28 cellular contexts compared by ENCODE assay signal in the genomic region with DNA sequence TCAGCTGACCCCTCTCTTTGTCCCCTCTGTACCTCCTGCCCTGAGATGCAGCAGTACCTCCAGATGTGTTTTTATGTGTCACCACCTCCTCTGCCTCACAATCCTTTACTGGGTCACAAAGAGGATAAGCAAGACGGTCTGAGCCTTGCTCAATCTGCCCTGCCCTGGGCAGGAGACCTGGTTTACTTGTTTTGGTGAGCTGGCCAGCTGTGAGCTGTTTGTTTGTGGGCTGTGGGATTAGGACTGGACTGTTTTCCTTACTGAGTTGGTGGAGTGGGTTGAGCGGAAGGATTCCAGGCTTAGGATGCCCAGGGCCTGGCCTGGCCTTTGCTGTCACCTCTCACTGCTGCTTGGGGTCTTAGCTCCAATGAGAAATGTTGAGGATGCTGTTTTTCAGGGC.
DNase-seq lines count a peak whose midpoint lies in the region; ATAC-seq, FAIRE-seq and TF ChIP-seq lines count a peak whose summit lies in the region.
"Had no signal": no experiment of that assay in that cellular context is flagged by ENCODE, and none has a peak within 500 bp of the region (broad histone marks: within the 10 kb centered on the region; RNA-seq: fewer than 3 reads in every experiment).

No MANE protein-coding gene starts in this region.

- peak; percentile 26 for DNase-seq in adipocyte (ENCODE audit: low read depth)
- no peak for DNase-seq in HepG2 (ENCODE audit: low spot score)
- DNase-seq in neural progenitor cell (ENCODE audit: low spot score): peak; percentile 13
- no peak for DNase-seq in hepatocyte (ENCODE audit: low spot score)
- DNase-seq in medulla oblongata (ENCODE audit: extremely low spot score): no peak
- DNase-seq in stimulated activated CD4-positive, alpha-beta T cell treated with anti-CD3 and anti-CD28 coated beads, Interleukin-4, amount 100 ng/mL, for 4 hours: no peak
- DNase-seq in GM03348 (ENCODE audit: low spot score): no peak
- DNase-seq: Caco-2; CD8-positive, alpha-beta T cell; DMS79 treated with DMSO at 0.1 percent for 48 hours; GF-D8; HCEC 1CT; NCI-H1048; NCI-H1417 treated with DMSO at 0.1 percent for 48 hours; NCI-H1694 treated with DMSO at 0.1 percent for 48 hours; NCI-H2081; NCI-H2171; NCI-H226; NCI-H510A; NCI-H69; SHP77 treated with DMSO at 0.1 percent for 48 hours had no signal

- H3K9me3 Mint-ChIP-seq in neural progenitor cell: peaks cover 8% of the 10 kb centered on the region
- H3K9me3 Mint-ChIP-seq: CD8-positive, alpha-beta T cell; IgD-negative memory B cell had no signal

- no peak overlapping the region for H3K9ac ChIP-seq in adipocyte (ENCODE audit: low read length)
- H3K9ac ChIP-seq in HepG2 (ENCODE audit: insufficient read depth, low read depth, low read length): no peak overlapping the region
- H3K9ac ChIP-seq in neural progenitor cell: no peak overlapping the region
- H3K9ac ChIP-seq: KMS-11 had no signal

- H3K4me1 ChIP-seq in adipocyte (ENCODE audit: control insufficient read depth, insufficient read depth, low read length) (peaks cover 8% of the 10 kb centered on the region), HepG2 (ENCODE audit: insufficient read depth, low read length) (peaks cover 13% of the 10 kb centered on the region), neural progenitor cell (peaks cover 8% of the 10 kb centered on the region), hepatocyte (ENCODE audit: insufficient read depth) (peaks cover 10% of the 10 kb centered on the region)

- H3K4me3 ChIP-seq in adipocyte (ENCODE audit: low read length): no peak overlapping the region
- H3K4me3 ChIP-seq in HepG2 (replicated peaks in 1 of 3; ENCODE audit: insufficient read depth in 1 of 3, low read depth in 2 of 3, low read length in 3 of 3): 0 out of 6 replicates have a peak overlapping the region, but pooled peaks of 1 of the 3 experiments have one; percentile 24
- no peak overlapping the region for H3K4me3 ChIP-seq in neural progenitor cell
- no peak overlapping the region for H3K4me3 ChIP-seq in hepatocyte

- H3K4me3 Mint-ChIP-seq in neural progenitor cell: no peak overlapping the region
- H3K4me3 Mint-ChIP-seq: B cell; CD8-positive, alpha-beta T cell; IgD-negative memory B cell had no signal

- in situ Hi-C loops in HepG2 (cut with HindIII; ENCODE audit: extremely low pct_ligation_motif_present, low pct_unique_long_range_greater_than_20kb): no loop called here

- H3K27me3 Mint-ChIP-seq in neural progenitor cell (ENCODE audit: insufficient read depth, low read depth): peaks cover 11% of the 10 kb centered on the region
- H3K27me3 Mint-ChIP-seq: IgD-negative memory B cell had no signal

- TF ChIP-seq POLR2A in HepG2 (IDR thresholded peaks at IDR 0.05; ENCODE audit: insufficient read depth in 1 of 2, low read depth in 2 of 2, low read length in 2 of 2): no peak

- no peak for TF ChIP-seq EP300 in HepG2 (IDR thresholded peaks at IDR 0.05; ENCODE audit: low read depth in 2 of 2, low read length in 2 of 2)
- TF ChIP-seq EP300 in HepG2 (CRISPR knock-in tag; IDR thresholded peaks at IDR 0.05; ENCODE audit: borderline replicate concordance): no peak

- intact Hi-C loops in HepG2 (cut with micrococcal nuclease; ENCODE audit: unreplicated experiment): no loop called here

- H3K4me2 ChIP-seq in HepG2 (ENCODE audit: low read depth, low read length) (peak overlapping the region; percentile 66), neural progenitor cell (no peak overlapping the region), hepatocyte (no peak overlapping the region)
- H3K4me2 ChIP-seq: KMS-11 had no signal

- H3K36me3 Mint-ChIP-seq in neural progenitor cell: no peaks in the 10 kb centered on the region
- H3K36me3 Mint-ChIP-seq: CD8-positive, alpha-beta T cell had no signal

- H3K36me3 ChIP-seq in adipocyte (ENCODE audit: control insufficient read depth, insufficient read depth, low read length, severe bottlenecking): no peaks in the 10 kb centered on the region
- H3K36me3 ChIP-seq in HepG2 (replicated peaks in 1 of 2; ENCODE audit: control insufficient read depth in 1 of 2, insufficient read depth in 2 of 2, low read length in 2 of 2): no peaks in the 10 kb centered on the region
- no peaks in the 10 kb centered on the region for H3K36me3 ChIP-seq in neural progenitor cell
- H3K36me3 ChIP-seq in hepatocyte (replicated peaks; ENCODE audit: insufficient read depth, low read depth): no peaks in the 10 kb centered on the region

- H3K9me3 ChIP-seq in adipocyte (ENCODE audit: control insufficient read depth, low read length) (no peaks in the 10 kb centered on the region), HepG2 (ENCODE audit: low read length) (no peaks in the 10 kb centered on the region), neural progenitor cell (ENCODE audit: low read depth) (no peaks in the 10 kb centered on the region), hepatocyte (ENCODE audit: low read depth) (no peaks in the 10 kb centered on the region)
- H3K9me3 ChIP-seq: Caco-2 had no signal

- H3K9me2 ChIP-seq in hepatocyte (replicated peaks; ENCODE audit: insufficient read depth): no peaks in the 10 kb centered on the region

- peaks cover 12% of the 10 kb centered on the region for H3K4me1 Mint-ChIP-seq in neural progenitor cell
- H3K4me1 Mint-ChIP-seq: B cell, IgD-negative memory B cell had no signal

- no peak for TF ChIP-seq RAD21 in HepG2 (CRISPR knock-in tag; IDR thresholded peaks at IDR 0.05)

- no peak overlapping the region for H3K27ac ChIP-seq in HepG2 (ENCODE audit: extremely low read length, insufficient read depth, low read length)
- no peak overlapping the region for H3K27ac ChIP-seq in neural progenitor cell
- no peak overlapping the region for H3K27ac ChIP-seq in hepatocyte
- H3K27ac ChIP-seq: C4-2B, KMS-11 had no signal

- H3K27me3 ChIP-seq in adipocyte (replicated peaks; ENCODE audit: control insufficient read depth, insufficient read depth, low read length) (peaks cover 12% of the 10 kb centered on the region), HepG2 (ENCODE audit: control insufficient read depth in 1 of 2, insufficient read depth in 2 of 2, low read length in 2 of 2) (peaks cover 3 to 25% of the 10 kb centered on the region in 2 experiments; a peak in 2 of 5 replicates), neural progenitor cell (no peaks in the 10 kb centered on the region), hepatocyte (no peaks in the 10 kb centered on the region)

- no peaks in the 10 kb centered on the region for H4K20me1 ChIP-seq in HepG2 (ENCODE audit: insufficient read depth, low read length)
- H4K20me1 ChIP-seq in neural progenitor cell (ENCODE audit: low read depth): no peaks in the 10 kb centered on the region
- no peaks in the 10 kb centered on the region for H4K20me1 ChIP-seq in hepatocyte (ENCODE audit: insufficient read depth, poor library complexity, severe bottlenecking)

- TF ChIP-seq CTCF in HepG2 (CRISPR knock-in tag; IDR thresholded peaks at IDR 0.05) (no peak), neural progenitor cell (IDR thresholded peaks at IDR 0.05) (no peak), hepatocyte (IDR thresholded peaks at IDR 0.05; ENCODE audit: poor library complexity) (no peak)

- ATAC-seq in HepG2: peak; percentile 33; the same call in 2 of the 3 replicates
- ATAC-seq: CD8-positive, alpha-beta T cell; Panc1 had no signal

- FAIRE-seq in HepG2 (lab: Jason Lieb, UNC): no peak
- FAIRE-seq: GM12892, H1 had no signal

- H3K79me2 ChIP-seq in HepG2 (ENCODE audit: insufficient read depth, low read length) (no peaks in the 10 kb centered on the region), neural progenitor cell (ENCODE audit: low read depth) (no peaks in the 10 kb centered on the region), hepatocyte (no peaks in the 10 kb centered on the region)

- H2AFZ ChIP-seq in HepG2 (ENCODE audit: low read length) (no peak overlapping the region), neural progenitor cell (replicated peaks) (no peak overlapping the region), hepatocyte (no peak overlapping the region)

- CTCF ChIA-PET in HepG2 (lab: Yijun Ruan, JAX; ENCODE audit: low intra/inter-chr PET ratio, low total read pairs): no interaction called here

- POLR2A ChIA-PET in HepG2 (lab: Yijun Ruan, JAX): no interaction called here

- WGBS in HepG2 (ENCODE audit: low lambda C conversion rate): 50% methylated on average over 2 of the region's 2 CpGs
- WGBS in hepatocyte (ENCODE audit: low lambda C conversion rate, missing lambda C conversion rate): 66% methylated on average over 2 of the region's 2 CpGs

- no peak overlapping the region for H3K27ac Mint-ChIP-seq in neural progenitor cell
- H3K27ac Mint-ChIP-seq: B cell; CD8-positive, alpha-beta T cell; IgD-negative memory B cell had no signal

- BruUV-seq in HepG2 (replicated peaks; lab: Mats Ljungman, UMichigan): no TSS peak

- H3F3A ChIP-seq in neural progenitor cell (ENCODE audit: low read depth): no peaks in the 10 kb centered on the region

TF ChIP-seq in HepG2, 621 proteins besides CTCF, POLR2A, EP300 and RAD21 (continues in another document):
- TF ChIP-seq MLLT10 (CRISPR knock-in tag; IDR thresholded peaks at IDR 0.05) (no peak), ZNF841 (CRISPR knock-in tag; IDR thresholded peaks at IDR 0.05; ENCODE audit: borderline replicate concordance) (no peak), ZNF644 (CRISPR knock-in tag; IDR thresholded peaks at IDR 0.05; ENCODE audit: low read depth) (no peak)
- TF ChIP-seq, protein P1, sequence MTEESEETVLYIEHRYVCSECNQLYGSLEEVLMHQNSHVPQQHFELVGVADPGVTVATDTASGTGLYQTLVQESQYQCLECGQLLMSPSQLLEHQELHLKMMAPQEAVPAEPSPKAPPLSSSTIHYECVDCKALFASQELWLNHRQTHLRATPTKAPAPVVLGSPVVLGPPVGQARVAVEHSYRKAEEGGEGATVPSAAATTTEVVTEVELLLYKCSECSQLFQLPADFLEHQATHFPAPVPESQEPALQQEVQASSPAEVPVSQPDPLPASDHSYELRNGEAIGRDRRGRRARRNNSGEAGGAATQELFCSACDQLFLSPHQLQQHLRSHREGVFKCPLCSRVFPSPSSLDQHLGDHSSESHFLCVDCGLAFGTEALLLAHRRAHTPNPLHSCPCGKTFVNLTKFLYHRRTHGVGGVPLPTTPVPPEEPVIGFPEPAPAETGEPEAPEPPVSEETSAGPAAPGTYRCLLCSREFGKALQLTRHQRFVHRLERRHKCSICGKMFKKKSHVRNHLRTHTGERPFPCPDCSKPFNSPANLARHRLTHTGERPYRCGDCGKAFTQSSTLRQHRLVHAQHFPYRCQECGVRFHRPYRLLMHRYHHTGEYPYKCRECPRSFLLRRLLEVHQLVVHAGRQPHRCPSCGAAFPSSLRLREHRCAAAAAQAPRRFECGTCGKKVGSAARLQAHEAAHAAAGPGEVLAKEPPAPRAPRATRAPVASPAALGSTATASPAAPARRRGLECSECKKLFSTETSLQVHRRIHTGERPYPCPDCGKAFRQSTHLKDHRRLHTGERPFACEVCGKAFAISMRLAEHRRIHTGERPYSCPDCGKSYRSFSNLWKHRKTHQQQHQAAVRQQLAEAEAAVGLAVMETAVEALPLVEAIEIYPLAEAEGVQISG (CRISPR knock-in tag; IDR thresholded peaks at IDR 0.05): no peak

Comparison
In these comparisons a context has a peak if more than half of its experiments do, and no peak if none do; other contexts are left out.
1. DNase-seq: peak in adipocyte (single experiment) and neural progenitor cell (single experiment); none in HepG2 (single experiment), hepatocyte (single experiment), medulla oblongata (single experiment), stimulated activated CD4-positive, alpha-beta T cell treated with anti-CD3 and anti-CD28 coated beads, Interleukin-4, amount 100 ng/mL, for 4 hours (0 of 2) and GM03348 (single experiment).